In genomic region chr9:133154097-133154989, GRCh38 we compare ENCODE assay signal across 23 cellular contexts. TPM values are rescaled to one million over a fixed set of nuclear protein-coding genes. Genes with fewer than 3 reads are reported as not detected.
"Had no signal": no experiment of that assay in that cellular context is flagged by ENCODE, and none has a peak within 500 bp of the region (broad histone marks: within the 10 kb centered on the region; RNA-seq: fewer than 3 reads in every experiment).

No MANE protein-coding gene starts in this region.

- ATAC-seq: activated CD8-positive, alpha-beta T cell treated with anti-CD3 and anti-CD28 coated beads for 36 hours; activated T-helper 17 cell treated with anti-CD3 and anti-CD28 coated beads, Interleukin-2, amount 50 U/mL, for 72 hours; body of pancreas; gastrocnemius medialis; right cardiac atrium had no signal

- H3K27ac ChIP-seq: body of pancreas, coronary artery, gastrocnemius medialis, prostate gland, skin epidermis, upper lobe of left lung had no signal

- H3K4me1 ChIP-seq: gastrocnemius medialis, prostate gland had no signal

- H3K9me3 ChIP-seq: body of pancreas, gastrocnemius medialis, prostate gland, stomach, upper lobe of left lung had no signal

- H3K4me3 ChIP-seq: body of pancreas, coronary artery, gastrocnemius medialis, lung, prostate gland, skin epidermis, stomach, upper lobe of left lung had no signal

- H3K27me3 ChIP-seq: body of pancreas, gastrocnemius medialis, stomach, upper lobe of left lung had no signal

- H3K36me3 ChIP-seq: gastrocnemius medialis, prostate gland had no signal

- DNase-seq: activated CD4-positive, alpha-beta T cell treated with anti-CD3 and anti-CD28 coated beads, Interleukin-2, amount 10 ng/mL, durations not matched to agents 24 days and 14 days; activated CD4-positive, CD25-positive, alpha-beta regulatory T cell; activated CD8-positive, alpha-beta T cell treated with anti-CD3 and anti-CD28 coated beads for 36 hours; activated naive CD4-positive, alpha-beta T cell treated with Interleukin-2 at 50 U/mL for 16 hours; activated T-cell treated with anti-CD3 and anti-CD28 coated beads, Interleukin-2, amount 50 U/mL, for 1 hour; body of pancreas; gastrocnemius medialis; occipital lobe; stimulated activated CD4-positive, alpha-beta T cell treated with anti-CD3 and anti-CD28 coated beads, Interleukin-15, amount 100 ng/mL, for 24 hours; stimulated activated CD4-positive, alpha-beta T cell treated with anti-CD3 and anti-CD28 coated beads, Interleukin-4, amount 100 ng/mL, for 1 hour; stomach; T-helper 1 cell; T-helper 9 cell had no signal

RNA-seq across cellular contexts. Expression of gene OBP2B, which starts 54.7 kb away (rescaled TPM):
- total RNA-seq: activated CD4-positive, alpha-beta T cell treated with anti-CD3 and anti-CD28 coated beads, Interleukin-2, amount 10 ng/mL, durations not matched to agents 24 days and 14 days; activated CD8-positive, alpha-beta T cell treated with anti-CD3 and anti-CD28 coated beads for 36 hours; activated T-helper 17 cell treated with anti-CD3 and anti-CD28 coated beads, Interleukin-2, amount 50 U/mL, for 72 hours; body of pancreas; gastrocnemius medialis; lung; mesothelial cell of epicardium; occipital lobe; right cardiac atrium; stomach; temporal lobe; upper lobe of left lung had no signal
- polyA plus RNA-seq: esophagus, lung, right cardiac atrium, stomach had no signal
